Comparison of ENCODE assay signal across 8 cellular contexts in the genomic region with DNA sequence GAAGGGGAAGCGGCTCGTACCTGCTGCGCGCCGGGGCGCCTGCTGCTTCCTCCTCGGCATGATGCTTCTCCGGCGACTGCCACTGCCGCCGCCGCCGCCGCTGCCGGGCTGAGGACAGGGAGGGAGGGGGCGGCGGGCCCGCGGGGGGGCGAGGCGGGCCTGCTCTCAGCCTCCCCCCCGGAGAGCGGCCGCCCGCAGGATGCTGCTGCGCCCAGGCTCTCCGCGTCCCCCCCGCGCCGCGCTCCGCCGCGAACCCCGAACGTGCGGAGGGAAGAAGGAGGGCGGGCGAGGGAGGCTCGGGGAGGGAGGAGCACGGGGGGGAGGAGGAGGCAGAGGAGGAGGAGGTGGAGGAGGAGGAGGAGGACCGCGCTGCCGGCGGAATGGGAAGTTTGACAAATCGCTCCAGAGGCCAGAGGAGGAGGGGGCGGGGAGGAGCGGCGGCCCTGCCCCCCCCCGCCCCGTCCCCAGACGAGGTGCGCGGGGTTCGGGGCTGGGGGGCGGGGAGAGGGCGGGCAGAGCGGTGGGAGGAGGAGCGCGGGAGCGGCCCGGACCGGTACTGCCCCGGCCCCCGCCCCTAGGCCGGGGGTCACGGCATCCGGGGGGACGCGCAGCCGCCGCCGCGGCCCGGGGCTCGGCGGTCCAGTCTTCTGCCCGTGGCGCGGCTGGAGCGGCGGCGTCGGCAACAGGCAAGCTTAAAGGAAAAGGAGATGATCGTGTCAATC. TPM values are rescaled to one million over a fixed set of nuclear protein-coding genes. Genes with fewer than 3 reads are reported as not detected.
A peak's percentile ranks its signal among the peaks of the same experiment; 100 is the strongest.
DNase-seq lines count a peak whose midpoint lies in the region; ATAC-seq, FAIRE-seq and TF ChIP-seq lines count a peak whose summit lies in the region.

Gene TSHZ3, minus strand, starts transcription at position 277 of the 722 bp plus-strand sequence. Its CDS starts 217 bp downstream, at position 60.

- DNase-seq in AG04449 (ENCODE audit: low read depth, low spot score) (peak; percentile 34), epithelial cell of esophagus (ENCODE audit: low read depth) (peak; percentile 82), D721Med (ENCODE audit: insufficient read length, low spot score) (no peak)
- peak; percentile 85 for DNase-seq in activated CD4-positive, alpha-beta T cell treated with anti-CD3 and anti-CD28 coated beads, Interleukin-2, amount 10 ng/mL, durations not matched to agents 24 days and 14 days
- DNase-seq in stimulated activated naive CD8-positive, alpha-beta T cell treated with anti-CD3 and anti-CD28 coated beads, Interleukin-15, Interleukin-2, amounts not matched to agents 100 U/mL and 50 U/mL, for 24 hours = peak; percentile 43

- FAIRE-seq in D721Med (lab: Jason Lieb, UNC) = no peak

- peaks cover 4% of the 10 kb centered on the region for H3K36me3 Mint-ChIP-seq in activated CD4-positive, alpha-beta T cell treated with anti-CD3 and anti-CD28 coated beads, Interleukin-2, amount 10 ng/mL, durations not matched to agents 24 days and 14 days (ENCODE audit: low read depth)

- H3K27ac ChIP-seq in HUES64 (ENCODE audit: low read depth, low read length) = no peak within 1 kb of the TSS
- no peak within 1 kb of the TSS for H3K27ac ChIP-seq in mesodermal cell (ENCODE audit: low read depth, low read length, severe bottlenecking)

- H3K4me3 ChIP-seq in AG04449 (ENCODE audit: low read depth, low read length) (peak within 1 kb of the TSS; percentile 72), HUES64 (ENCODE audit: low read length) (peak within 1 kb of the TSS; percentile 69), epithelial cell of esophagus (ENCODE audit: low read length) (peak within 1 kb of the TSS; percentile 53), mesodermal cell (ENCODE audit: extremely low read depth, insufficient read depth, low read length, poor library complexity, severe bottlenecking) (peak within 1 kb of the TSS; percentile 76)

- no peaks in the 10 kb centered on the region for H3K9me3 Mint-ChIP-seq in activated CD4-positive, alpha-beta T cell treated with anti-CD3 and anti-CD28 coated beads, Interleukin-2, amount 10 ng/mL, durations not matched to agents 24 days and 14 days

- TF ChIP-seq CTCF in AG04449 (IDR thresholded peaks at IDR 0.05; ENCODE audit: insufficient read depth, low read length, missing control alignments) (no peak), epithelial cell of esophagus (IDR thresholded peaks at IDR 0.05; ENCODE audit: insufficient read depth, low read depth, low read length, missing control alignments) (no peak), D721Med (IDR thresholded peaks at IDR 0.05; ENCODE audit: insufficient read depth, missing control alignments) (no peak)

- peaks cover 65% of the 10 kb centered on the region for H3K27me3 Mint-ChIP-seq in activated CD4-positive, alpha-beta T cell treated with anti-CD3 and anti-CD28 coated beads, Interleukin-2, amount 10 ng/mL, durations not matched to agents 24 days and 14 days

- WGBS in HUES64 = 1% methylated on average over 80 of the region's 86 CpGs
- 0 to 1% methylated on average over 21 to 32 of the region's 86 CpGs for WGBS in mesodermal cell (ENCODE audit: insufficient coverage in 2 of 2), 2 experiments

- H3K9me3 ChIP-seq in HUES64 (ENCODE audit: insufficient read depth, low read depth, low read length) (no peaks in the 10 kb centered on the region), mesodermal cell (ENCODE audit: control insufficient read depth, low read length) (no peaks in the 10 kb centered on the region)

- peak within 1 kb of the TSS; percentile 30; the same call in 1 of the 2 replicates for H3K9ac ChIP-seq in HUES64 (ENCODE audit: low read depth, low read length)

- H3K4me1 ChIP-seq in HUES64 (ENCODE audit: insufficient read depth, low read length) = peaks cover 34% of the 10 kb centered on the region
- H3K4me1 ChIP-seq in mesodermal cell (ENCODE audit: control insufficient read depth, insufficient read depth, low read length, poor library complexity, severe bottlenecking) = peaks cover 22% of the 10 kb centered on the region

- no peaks in the 10 kb centered on the region for H3K36me3 ChIP-seq in HUES64 (ENCODE audit: insufficient read depth, low read length)
- no peaks in the 10 kb centered on the region for H3K36me3 ChIP-seq in mesodermal cell (ENCODE audit: control insufficient read depth, insufficient read depth, low read length)

- intact Hi-C loops in activated CD4-positive, alpha-beta T cell treated with anti-CD3 and anti-CD28 coated beads, Interleukin-2, amount 10 ng/mL, durations not matched to agents 24 days and 14 days (cut with micrococcal nuclease) = no loop called here

- CTCF ChIA-PET in AG04449 (lab: Yijun Ruan, JAX) = interaction anchor here (1.2 to 1.8 kb wide), 2 partner anchors 295 kb away, joined by 3 to 4 read pairs; no protein-coding TSS in a partner anchor

- H3K4me1 Mint-ChIP-seq in activated CD4-positive, alpha-beta T cell treated with anti-CD3 and anti-CD28 coated beads, Interleukin-2, amount 10 ng/mL, durations not matched to agents 24 days and 14 days = peaks cover 25% of the 10 kb centered on the region

- POLR2A ChIA-PET in AG04449 (lab: Yijun Ruan, JAX) = interaction anchor here (0.6 to 1.6 kb wide), 5 partner anchors 24 to 295 kb away, joined by 3 to 5 read pairs (median 4); no protein-coding TSS in a partner anchor

- ATAC-seq in stimulated activated naive CD8-positive, alpha-beta T cell treated with anti-CD3 and anti-CD28 coated beads, Interleukin-15, Interleukin-2, amounts not matched to agents 100 U/mL and 50 U/mL, for 24 hours = peak; percentile 33
- ATAC-seq in HG03135 (IDR thresholded peaks at IDR 0.05; ENCODE audit: unreplicated experiment) = no peak

- H3K27ac Mint-ChIP-seq in activated CD4-positive, alpha-beta T cell treated with anti-CD3 and anti-CD28 coated beads, Interleukin-2, amount 10 ng/mL, durations not matched to agents 24 days and 14 days = peak within 1 kb of the TSS; percentile 66

- H3K27me3 ChIP-seq in HUES64 (ENCODE audit: insufficient read depth, low read length) = peaks cover 83% of the 10 kb centered on the region

- peak within 1 kb of the TSS; percentile 87 for H3K4me3 Mint-ChIP-seq in activated CD4-positive, alpha-beta T cell treated with anti-CD3 and anti-CD28 coated beads, Interleukin-2, amount 10 ng/mL, durations not matched to agents 24 days and 14 days

RNA-seq across cellular contexts. Expression of gene TSHZ3, which starts in this region (rescaled TPM):
- 2.5 TPM for polyA plus RNA-seq in HUES64 (2013, experiment 1 of 2)
- 2.7 TPM for polyA plus RNA-seq in HUES64 (2013, experiment 2 of 2)
- total RNA-seq in activated CD4-positive, alpha-beta T cell treated with anti-CD3 and anti-CD28 coated beads, Interleukin-2, amount 10 ng/mL, durations not matched to agents 24 days and 14 days = 1.3 and 1.6 TPM in 2 replicates
- polyA plus RNA-seq in mesodermal cell (2013, experiment 1 of 2) = 6.4 TPM
- 6.7 TPM for polyA plus RNA-seq in mesodermal cell (2013, experiment 2 of 2)
